In the genomic region with DNA sequence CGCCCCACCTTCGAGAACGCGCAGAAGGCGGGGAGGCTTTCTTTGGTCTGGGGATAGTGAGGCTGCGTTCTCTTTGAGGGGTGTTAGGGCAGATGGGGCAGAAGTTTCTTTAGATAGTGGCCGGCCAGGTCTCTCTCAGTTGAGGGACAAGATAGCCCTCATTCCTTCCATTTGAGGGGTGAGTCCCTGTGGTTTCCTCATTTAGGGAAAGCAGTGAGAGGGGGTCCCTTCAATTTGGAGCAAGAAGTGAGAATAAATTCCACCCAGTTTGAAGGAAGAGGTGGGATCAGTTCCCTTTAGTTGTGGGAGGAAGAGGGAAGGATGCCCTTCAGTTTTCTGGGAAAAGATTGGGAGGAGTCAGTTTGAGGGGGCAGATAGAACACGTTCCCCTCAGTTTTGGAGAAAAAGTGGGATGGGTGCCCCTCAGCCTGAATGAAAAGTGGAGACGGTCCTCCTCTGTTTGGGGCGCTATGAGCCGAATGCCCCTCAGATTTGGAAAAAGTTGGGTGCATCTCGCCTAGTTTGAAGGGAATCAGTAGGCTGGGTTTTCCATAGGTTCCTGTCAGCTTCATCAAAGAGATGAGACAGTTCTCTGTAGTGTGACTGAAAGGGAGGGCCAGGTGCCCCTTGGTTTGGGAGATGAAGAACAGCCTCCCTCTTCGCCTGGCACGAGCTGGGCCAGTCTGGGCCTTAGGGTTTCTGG, we compare ENCODE assay signal across 2 cellular contexts.
TF ChIP-seq lines count a peak whose summit lies in the region.

No MANE protein-coding gene starts in this region.

TF ChIP-seq in SK-N-SH, 30 proteins besides CTCF, POLR2A, EP300 and RAD21 (continued from another document):
- TF ChIP-seq, protein P1, sequence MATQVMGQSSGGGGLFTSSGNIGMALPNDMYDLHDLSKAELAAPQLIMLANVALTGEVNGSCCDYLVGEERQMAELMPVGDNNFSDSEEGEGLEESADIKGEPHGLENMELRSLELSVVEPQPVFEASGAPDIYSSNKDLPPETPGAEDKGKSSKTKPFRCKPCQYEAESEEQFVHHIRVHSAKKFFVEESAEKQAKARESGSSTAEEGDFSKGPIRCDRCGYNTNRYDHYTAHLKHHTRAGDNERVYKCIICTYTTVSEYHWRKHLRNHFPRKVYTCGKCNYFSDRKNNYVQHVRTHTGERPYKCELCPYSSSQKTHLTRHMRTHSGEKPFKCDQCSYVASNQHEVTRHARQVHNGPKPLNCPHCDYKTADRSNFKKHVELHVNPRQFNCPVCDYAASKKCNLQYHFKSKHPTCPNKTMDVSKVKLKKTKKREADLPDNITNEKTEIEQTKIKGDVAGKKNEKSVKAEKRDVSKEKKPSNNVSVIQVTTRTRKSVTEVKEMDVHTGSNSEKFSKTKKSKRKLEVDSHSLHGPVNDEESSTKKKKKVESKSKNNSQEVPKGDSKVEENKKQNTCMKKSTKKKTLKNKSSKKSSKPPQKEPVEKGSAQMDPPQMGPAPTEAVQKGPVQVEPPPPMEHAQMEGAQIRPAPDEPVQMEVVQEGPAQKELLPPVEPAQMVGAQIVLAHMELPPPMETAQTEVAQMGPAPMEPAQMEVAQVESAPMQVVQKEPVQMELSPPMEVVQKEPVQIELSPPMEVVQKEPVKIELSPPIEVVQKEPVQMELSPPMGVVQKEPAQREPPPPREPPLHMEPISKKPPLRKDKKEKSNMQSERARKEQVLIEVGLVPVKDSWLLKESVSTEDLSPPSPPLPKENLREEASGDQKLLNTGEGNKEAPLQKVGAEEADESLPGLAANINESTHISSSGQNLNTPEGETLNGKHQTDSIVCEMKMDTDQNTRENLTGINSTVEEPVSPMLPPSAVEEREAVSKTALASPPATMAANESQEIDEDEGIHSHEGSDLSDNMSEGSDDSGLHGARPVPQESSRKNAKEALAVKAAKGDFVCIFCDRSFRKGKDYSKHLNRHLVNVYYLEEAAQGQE (IDR thresholded peaks at IDR 0.05; ENCODE audit: low read depth, low read length) = no peak
- TF ChIP-seq, protein P2, sequence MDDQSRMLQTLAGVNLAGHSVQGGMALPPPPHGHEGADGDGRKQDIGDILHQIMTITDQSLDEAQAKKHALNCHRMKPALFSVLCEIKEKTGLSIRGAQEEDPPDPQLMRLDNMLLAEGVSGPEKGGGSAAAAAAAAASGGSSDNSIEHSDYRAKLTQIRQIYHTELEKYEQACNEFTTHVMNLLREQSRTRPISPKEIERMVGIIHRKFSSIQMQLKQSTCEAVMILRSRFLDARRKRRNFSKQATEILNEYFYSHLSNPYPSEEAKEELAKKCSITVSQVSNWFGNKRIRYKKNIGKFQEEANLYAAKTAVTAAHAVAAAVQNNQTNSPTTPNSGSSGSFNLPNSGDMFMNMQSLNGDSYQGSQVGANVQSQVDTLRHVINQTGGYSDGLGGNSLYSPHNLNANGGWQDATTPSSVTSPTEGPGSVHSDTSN (IDR thresholded peaks at IDR 0.05) = no peak
- TF ChIP-seq TCF12 (IDR thresholded peaks at IDR 0.05) = no peak
- peak; percentile 64; the same call in 1 of the 2 replicates for TF ChIP-seq POLR2AphosphoS5 (IDR thresholded peaks at IDR 0.05; ENCODE audit: low read depth, low read length)
- TF ChIP-seq TEAD4 (IDR thresholded peaks at IDR 0.05; ENCODE audit: borderline replicate concordance, insufficient read depth) = no peak
- no peak for TF ChIP-seq CHD2 (IDR thresholded peaks at IDR 0.05; ENCODE audit: low read length, partially characterized antibody)
- TF ChIP-seq FOXM1 (IDR thresholded peaks at IDR 0.05; ENCODE audit: low read depth) = no peak
- TF ChIP-seq, protein P3, sequence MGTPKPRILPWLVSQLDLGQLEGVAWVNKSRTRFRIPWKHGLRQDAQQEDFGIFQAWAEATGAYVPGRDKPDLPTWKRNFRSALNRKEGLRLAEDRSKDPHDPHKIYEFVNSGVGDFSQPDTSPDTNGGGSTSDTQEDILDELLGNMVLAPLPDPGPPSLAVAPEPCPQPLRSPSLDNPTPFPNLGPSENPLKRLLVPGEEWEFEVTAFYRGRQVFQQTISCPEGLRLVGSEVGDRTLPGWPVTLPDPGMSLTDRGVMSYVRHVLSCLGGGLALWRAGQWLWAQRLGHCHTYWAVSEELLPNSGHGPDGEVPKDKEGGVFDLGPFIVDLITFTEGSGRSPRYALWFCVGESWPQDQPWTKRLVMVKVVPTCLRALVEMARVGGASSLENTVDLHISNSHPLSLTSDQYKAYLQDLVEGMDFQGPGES (IDR thresholded peaks at IDR 0.05; ENCODE audit: low read depth, low read length) = no peak
- TF ChIP-seq, protein P4, sequence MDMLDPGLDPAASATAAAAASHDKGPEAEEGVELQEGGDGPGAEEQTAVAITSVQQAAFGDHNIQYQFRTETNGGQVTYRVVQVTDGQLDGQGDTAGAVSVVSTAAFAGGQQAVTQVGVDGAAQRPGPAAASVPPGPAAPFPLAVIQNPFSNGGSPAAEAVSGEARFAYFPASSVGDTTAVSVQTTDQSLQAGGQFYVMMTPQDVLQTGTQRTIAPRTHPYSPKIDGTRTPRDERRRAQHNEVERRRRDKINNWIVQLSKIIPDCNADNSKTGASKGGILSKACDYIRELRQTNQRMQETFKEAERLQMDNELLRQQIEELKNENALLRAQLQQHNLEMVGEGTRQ (IDR thresholded peaks at IDR 0.05; ENCODE audit: borderline replicate concordance, low read depth, low read length) = no peak
- no peak for TF ChIP-seq FOSL2 (IDR thresholded peaks at IDR 0.05; ENCODE audit: borderline replicate concordance, low read depth)
- no peak for TF ChIP-seq GATA2 (CRISPR knock-in tag; IDR thresholded peaks at IDR 0.05)
- TF ChIP-seq, protein P5, sequence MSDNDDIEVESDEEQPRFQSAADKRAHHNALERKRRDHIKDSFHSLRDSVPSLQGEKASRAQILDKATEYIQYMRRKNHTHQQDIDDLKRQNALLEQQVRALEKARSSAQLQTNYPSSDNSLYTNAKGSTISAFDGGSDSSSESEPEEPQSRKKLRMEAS (IDR thresholded peaks at IDR 0.05; ENCODE audit: low read depth) = peak; percentile 41; the same call in 1 of the 2 replicates
- no peak for TF ChIP-seq EZH2phosphoT487 (IDR thresholded peaks at IDR 0.05; ENCODE audit: borderline replicate concordance, low read depth)
- 0 out of 2 replicates have a peak, but pooled peaks have one; percentile 14 for TF ChIP-seq MXI1 (IDR thresholded peaks at IDR 0.05; ENCODE audit: low read depth, low read length)
- no peak for TF ChIP-seq FOXJ3 (CRISPR knock-in tag; IDR thresholded peaks at IDR 0.05)
- TF ChIP-seq JUND (IDR thresholded peaks at IDR 0.05) = no peak
- TF ChIP-seq, protein P6, sequence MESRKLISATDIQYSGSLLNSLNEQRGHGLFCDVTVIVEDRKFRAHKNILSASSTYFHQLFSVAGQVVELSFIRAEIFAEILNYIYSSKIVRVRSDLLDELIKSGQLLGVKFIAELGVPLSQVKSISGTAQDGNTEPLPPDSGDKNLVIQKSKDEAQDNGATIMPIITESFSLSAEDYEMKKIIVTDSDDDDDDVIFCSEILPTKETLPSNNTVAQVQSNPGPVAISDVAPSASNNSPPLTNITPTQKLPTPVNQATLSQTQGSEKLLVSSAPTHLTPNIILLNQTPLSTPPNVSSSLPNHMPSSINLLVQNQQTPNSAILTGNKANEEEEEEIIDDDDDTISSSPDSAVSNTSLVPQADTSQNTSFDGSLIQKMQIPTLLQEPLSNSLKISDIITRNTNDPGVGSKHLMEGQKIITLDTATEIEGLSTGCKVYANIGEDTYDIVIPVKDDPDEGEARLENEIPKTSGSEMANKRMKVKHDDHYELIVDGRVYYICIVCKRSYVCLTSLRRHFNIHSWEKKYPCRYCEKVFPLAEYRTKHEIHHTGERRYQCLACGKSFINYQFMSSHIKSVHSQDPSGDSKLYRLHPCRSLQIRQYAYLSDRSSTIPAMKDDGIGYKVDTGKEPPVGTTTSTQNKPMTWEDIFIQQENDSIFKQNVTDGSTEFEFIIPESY (IDR thresholded peaks at IDR 0.05; ENCODE audit: borderline replicate concordance, low read depth) = no peak

TF ChIP-seq in SK-N-SH treated with all-trans-retinoic acid at 6 μM for 48 hours, 23 proteins besides CTCF, POLR2A, EP300 and RAD21 (continued from another document):
- TF ChIP-seq, protein P7, sequence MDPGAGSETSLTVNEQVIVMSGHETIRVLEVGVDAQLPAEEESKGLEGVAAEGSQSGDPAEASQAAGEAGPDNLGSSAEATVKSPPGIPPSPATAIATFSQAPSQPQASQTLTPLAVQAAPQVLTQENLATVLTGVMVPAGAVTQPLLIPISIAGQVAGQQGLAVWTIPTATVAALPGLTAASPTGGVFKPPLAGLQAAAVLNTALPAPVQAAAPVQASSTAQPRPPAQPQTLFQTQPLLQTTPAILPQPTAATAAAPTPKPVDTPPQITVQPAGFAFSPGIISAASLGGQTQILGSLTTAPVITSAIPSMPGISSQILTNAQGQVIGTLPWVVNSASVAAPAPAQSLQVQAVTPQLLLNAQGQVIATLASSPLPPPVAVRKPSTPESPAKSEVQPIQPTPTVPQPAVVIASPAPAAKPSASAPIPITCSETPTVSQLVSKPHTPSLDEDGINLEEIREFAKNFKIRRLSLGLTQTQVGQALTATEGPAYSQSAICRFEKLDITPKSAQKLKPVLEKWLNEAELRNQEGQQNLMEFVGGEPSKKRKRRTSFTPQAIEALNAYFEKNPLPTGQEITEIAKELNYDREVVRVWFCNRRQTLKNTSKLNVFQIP (CRISPR knock-in tag; IDR thresholded peaks at IDR 0.05; ENCODE audit: borderline replicate concordance, low read depth) = no peak
- TF ChIP-seq OSR1 (CRISPR knock-in tag; IDR thresholded peaks at IDR 0.05) = no peak
- no peak for TF ChIP-seq ZFP3 (CRISPR knock-in tag; IDR thresholded peaks at IDR 0.05)
- TF ChIP-seq ZNF70 (CRISPR knock-in tag; IDR thresholded peaks at IDR 0.05) = no peak
- no peak for TF ChIP-seq BACH2 (CRISPR knock-in tag; IDR thresholded peaks at IDR 0.05; ENCODE audit: borderline replicate concordance)
- TF ChIP-seq ISL1 (CRISPR knock-in tag; IDR thresholded peaks at IDR 0.05) = no peak
- no peak for TF ChIP-seq ZNF565 (CRISPR knock-in tag; conservative IDR thresholded peaks at IDR 0.05; ENCODE audit: low read depth)
- TF ChIP-seq, protein P8, sequence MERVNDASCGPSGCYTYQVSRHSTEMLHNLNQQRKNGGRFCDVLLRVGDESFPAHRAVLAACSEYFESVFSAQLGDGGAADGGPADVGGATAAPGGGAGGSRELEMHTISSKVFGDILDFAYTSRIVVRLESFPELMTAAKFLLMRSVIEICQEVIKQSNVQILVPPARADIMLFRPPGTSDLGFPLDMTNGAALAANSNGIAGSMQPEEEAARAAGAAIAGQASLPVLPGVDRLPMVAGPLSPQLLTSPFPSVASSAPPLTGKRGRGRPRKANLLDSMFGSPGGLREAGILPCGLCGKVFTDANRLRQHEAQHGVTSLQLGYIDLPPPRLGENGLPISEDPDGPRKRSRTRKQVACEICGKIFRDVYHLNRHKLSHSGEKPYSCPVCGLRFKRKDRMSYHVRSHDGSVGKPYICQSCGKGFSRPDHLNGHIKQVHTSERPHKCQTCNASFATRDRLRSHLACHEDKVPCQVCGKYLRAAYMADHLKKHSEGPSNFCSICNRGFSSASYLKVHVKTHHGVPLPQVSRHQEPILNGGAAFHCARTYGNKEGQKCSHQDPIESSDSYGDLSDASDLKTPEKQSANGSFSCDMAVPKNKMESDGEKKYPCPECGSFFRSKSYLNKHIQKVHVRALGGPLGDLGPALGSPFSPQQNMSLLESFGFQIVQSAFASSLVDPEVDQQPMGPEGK (CRISPR knock-in tag; IDR thresholded peaks at IDR 0.05; ENCODE audit: borderline replicate concordance) = no peak
- no peak for TF ChIP-seq CSDC2 (CRISPR knock-in tag; IDR thresholded peaks at IDR 0.05)
- TF ChIP-seq PPARA (CRISPR knock-in tag; IDR thresholded peaks at IDR 0.05; ENCODE audit: borderline replicate concordance) = no peak
- TF ChIP-seq SNAI2 (CRISPR knock-in tag; IDR thresholded peaks at IDR 0.05) = no peak
- no peak for TF ChIP-seq ZC3H10 (CRISPR knock-in tag; IDR thresholded peaks at IDR 0.05)
- TF ChIP-seq, protein P9, sequence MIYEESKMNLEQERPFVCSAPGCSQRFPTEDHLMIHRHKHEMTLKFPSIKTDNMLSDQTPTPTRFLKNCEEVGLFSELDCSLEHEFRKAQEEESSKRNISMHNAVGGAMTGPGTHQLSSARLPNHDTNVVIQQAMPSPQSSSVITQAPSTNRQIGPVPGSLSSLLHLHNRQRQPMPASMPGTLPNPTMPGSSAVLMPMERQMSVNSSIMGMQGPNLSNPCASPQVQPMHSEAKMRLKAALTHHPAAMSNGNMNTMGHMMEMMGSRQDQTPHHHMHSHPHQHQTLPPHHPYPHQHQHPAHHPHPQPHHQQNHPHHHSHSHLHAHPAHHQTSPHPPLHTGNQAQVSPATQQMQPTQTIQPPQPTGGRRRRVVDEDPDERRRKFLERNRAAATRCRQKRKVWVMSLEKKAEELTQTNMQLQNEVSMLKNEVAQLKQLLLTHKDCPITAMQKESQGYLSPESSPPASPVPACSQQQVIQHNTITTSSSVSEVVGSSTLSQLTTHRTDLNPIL (CRISPR knock-in tag; IDR thresholded peaks at IDR 0.05; ENCODE audit: low read depth) = no peak
- TF ChIP-seq, protein P10, sequence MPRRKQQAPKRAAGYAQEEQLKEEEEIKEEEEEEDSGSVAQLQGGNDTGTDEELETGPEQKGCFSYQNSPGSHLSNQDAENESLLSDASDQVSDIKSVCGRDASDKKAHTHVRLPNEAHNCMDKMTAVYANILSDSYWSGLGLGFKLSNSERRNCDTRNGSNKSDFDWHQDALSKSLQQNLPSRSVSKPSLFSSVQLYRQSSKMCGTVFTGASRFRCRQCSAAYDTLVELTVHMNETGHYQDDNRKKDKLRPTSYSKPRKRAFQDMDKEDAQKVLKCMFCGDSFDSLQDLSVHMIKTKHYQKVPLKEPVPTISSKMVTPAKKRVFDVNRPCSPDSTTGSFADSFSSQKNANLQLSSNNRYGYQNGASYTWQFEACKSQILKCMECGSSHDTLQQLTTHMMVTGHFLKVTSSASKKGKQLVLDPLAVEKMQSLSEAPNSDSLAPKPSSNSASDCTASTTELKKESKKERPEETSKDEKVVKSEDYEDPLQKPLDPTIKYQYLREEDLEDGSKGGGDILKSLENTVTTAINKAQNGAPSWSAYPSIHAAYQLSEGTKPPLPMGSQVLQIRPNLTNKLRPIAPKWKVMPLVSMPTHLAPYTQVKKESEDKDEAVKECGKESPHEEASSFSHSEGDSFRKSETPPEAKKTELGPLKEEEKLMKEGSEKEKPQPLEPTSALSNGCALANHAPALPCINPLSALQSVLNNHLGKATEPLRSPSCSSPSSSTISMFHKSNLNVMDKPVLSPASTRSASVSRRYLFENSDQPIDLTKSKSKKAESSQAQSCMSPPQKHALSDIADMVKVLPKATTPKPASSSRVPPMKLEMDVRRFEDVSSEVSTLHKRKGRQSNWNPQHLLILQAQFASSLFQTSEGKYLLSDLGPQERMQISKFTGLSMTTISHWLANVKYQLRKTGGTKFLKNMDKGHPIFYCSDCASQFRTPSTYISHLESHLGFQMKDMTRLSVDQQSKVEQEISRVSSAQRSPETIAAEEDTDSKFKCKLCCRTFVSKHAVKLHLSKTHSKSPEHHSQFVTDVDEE (CRISPR knock-in tag; IDR thresholded peaks at IDR 0.05) = no peak
